ENCODE assay signal across 24 cellular contexts in the genomic region with DNA sequence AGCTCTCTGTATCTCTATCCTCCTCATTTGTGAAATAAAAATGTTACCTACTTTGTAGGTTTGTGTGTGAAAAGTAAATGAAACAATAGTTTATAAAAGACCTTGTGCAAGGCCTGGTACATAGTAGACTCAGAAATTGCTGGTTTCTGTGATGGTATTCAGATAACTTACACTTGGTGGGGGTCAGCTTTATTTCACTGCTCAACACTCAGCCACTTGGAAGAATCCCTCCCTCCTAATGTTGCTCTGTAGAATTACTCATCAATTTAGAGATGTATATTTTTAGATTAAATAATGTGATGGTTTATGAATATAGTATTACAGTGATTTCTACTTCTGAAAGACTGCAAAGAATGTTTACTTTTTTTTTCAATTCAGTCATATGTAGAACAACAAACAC.
"Had no signal": no experiment of that assay in that cellular context is flagged by ENCODE, and none has a peak within 500 bp of the region (broad histone marks: within the 10 kb centered on the region; RNA-seq: fewer than 3 reads in every experiment).

No MANE protein-coding gene starts in this region.

- H3K4me3 Mint-ChIP-seq: mesothelial cell of epicardium; naive B cell; natural killer cell treated with Interleukin-12 subunit alpha and Interleukin-12 subunit beta and Interleukin-15 and Interleukin-18, amount 100 ng/mL, for 72 hours; neural crest cell; stimulated activated naive CD8-positive, alpha-beta T cell treated with anti-CD3 and anti-CD28 coated beads, Interleukin-15, amount 100 ng/mL, for 72 hours had no signal

- ATAC-seq: gastrocnemius medialis; left lobe of liver; mucosa of descending colon; natural killer cell treated with Interleukin-12 subunit alpha and Interleukin-12 subunit beta and Interleukin-15 and Interleukin-18, amount 100 ng/mL, for 72 hours; pancreas; right lobe of liver; stimulated activated naive CD8-positive, alpha-beta T cell treated with anti-CD3 and anti-CD28 coated beads, Interleukin-15, amount 100 ng/mL, for 72 hours; upper lobe of right lung had no signal

- DNase-seq: dorsolateral prefrontal cortex; effector CD4-positive, alpha-beta T cell; foreskin fibroblast; gastrocnemius medialis; head of caudate nucleus; kidney; mesenchymal stem cell; mucosa of descending colon; naive B cell; pancreas; right lobe of liver; small intestine; stimulated activated CD4-positive, alpha-beta T cell treated with anti-CD3 and anti-CD28 coated beads, Interleukin-15, amount 100 ng/mL, for 24 hours; stimulated activated CD4-positive, alpha-beta T cell treated with anti-CD3 and anti-CD28 coated beads, Interleukin-2, amount 100 ng/mL, for 48 hours; stimulated activated naive CD4-positive, alpha-beta T cell; stimulated activated naive CD8-positive, alpha-beta T cell treated with anti-CD3 and anti-CD28 coated beads, Interleukin-15, amount 100 ng/mL, for 72 hours; transverse colon; upper lobe of right lung; uterus had no signal

- H3K27ac Mint-ChIP-seq: mesothelial cell of epicardium; natural killer cell treated with Interleukin-12 subunit alpha and Interleukin-12 subunit beta and Interleukin-15 and Interleukin-18, amount 100 ng/mL, for 72 hours; progenitor cell of endocrine pancreas; stimulated activated naive CD8-positive, alpha-beta T cell treated with anti-CD3 and anti-CD28 coated beads, Interleukin-15, amount 100 ng/mL, for 72 hours had no signal

- H3K4me1 Mint-ChIP-seq: mesothelial cell of epicardium; neural crest cell; stimulated activated naive CD8-positive, alpha-beta T cell treated with anti-CD3 and anti-CD28 coated beads, Interleukin-15, amount 100 ng/mL, for 72 hours had no signal

- H3K9me3 Mint-ChIP-seq: mesothelial cell of epicardium; naive B cell; natural killer cell treated with Interleukin-12 subunit alpha and Interleukin-12 subunit beta and Interleukin-15 and Interleukin-18, amount 100 ng/mL, for 72 hours; neural crest cell; stimulated activated naive CD8-positive, alpha-beta T cell treated with anti-CD3 and anti-CD28 coated beads, Interleukin-15, amount 100 ng/mL, for 72 hours had no signal

- H3K27me3 Mint-ChIP-seq: naive B cell; natural killer cell treated with Interleukin-12 subunit alpha and Interleukin-12 subunit beta and Interleukin-15 and Interleukin-18, amount 100 ng/mL, for 72 hours; progenitor cell of endocrine pancreas; stimulated activated naive CD8-positive, alpha-beta T cell treated with anti-CD3 and anti-CD28 coated beads, Interleukin-15, amount 100 ng/mL, for 72 hours had no signal
